ENCODE assay signal across 1 cellular context in the genomic region with DNA sequence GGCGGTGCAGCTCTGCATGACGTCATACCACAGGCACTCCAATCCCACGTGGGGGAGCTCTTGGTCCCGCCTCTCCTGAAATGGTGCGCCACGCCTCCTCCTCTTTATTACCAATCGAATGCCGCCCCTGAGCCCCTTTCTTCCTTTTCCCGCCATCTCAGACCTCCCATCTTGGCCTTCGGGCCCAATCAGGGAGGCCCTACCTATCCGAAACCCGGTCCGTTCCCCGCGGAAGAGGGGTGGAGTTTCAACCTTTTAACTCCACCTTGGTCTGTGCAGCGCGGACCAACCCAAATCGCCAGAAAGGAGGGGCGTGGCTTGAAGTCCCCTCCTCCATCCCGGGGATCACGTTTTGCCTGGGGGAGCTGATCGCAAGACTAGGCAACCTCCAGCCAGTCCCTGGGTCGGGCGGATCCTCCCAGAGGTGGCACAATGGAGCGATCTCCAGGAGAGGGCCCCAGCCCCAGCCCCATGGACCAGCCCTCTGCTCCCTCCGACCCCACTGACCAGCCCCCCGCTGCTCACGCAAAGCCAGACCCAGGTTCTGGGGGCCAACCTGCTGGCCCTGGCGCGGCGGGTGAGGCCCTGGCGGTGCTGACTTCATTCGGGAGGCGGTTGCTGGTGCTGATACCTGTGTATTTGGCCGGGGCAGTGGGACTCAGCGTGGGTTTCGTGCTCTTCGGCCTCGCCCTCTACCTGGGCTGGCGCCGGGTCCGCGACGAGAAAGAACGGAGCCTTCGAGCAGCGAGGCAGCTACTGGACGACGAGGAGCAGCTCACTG.
A peak's percentile ranks its signal among the peaks of the same experiment; 100 is the strongest.
TF ChIP-seq lines count a peak whose summit lies in the region.

A gene with protein sequence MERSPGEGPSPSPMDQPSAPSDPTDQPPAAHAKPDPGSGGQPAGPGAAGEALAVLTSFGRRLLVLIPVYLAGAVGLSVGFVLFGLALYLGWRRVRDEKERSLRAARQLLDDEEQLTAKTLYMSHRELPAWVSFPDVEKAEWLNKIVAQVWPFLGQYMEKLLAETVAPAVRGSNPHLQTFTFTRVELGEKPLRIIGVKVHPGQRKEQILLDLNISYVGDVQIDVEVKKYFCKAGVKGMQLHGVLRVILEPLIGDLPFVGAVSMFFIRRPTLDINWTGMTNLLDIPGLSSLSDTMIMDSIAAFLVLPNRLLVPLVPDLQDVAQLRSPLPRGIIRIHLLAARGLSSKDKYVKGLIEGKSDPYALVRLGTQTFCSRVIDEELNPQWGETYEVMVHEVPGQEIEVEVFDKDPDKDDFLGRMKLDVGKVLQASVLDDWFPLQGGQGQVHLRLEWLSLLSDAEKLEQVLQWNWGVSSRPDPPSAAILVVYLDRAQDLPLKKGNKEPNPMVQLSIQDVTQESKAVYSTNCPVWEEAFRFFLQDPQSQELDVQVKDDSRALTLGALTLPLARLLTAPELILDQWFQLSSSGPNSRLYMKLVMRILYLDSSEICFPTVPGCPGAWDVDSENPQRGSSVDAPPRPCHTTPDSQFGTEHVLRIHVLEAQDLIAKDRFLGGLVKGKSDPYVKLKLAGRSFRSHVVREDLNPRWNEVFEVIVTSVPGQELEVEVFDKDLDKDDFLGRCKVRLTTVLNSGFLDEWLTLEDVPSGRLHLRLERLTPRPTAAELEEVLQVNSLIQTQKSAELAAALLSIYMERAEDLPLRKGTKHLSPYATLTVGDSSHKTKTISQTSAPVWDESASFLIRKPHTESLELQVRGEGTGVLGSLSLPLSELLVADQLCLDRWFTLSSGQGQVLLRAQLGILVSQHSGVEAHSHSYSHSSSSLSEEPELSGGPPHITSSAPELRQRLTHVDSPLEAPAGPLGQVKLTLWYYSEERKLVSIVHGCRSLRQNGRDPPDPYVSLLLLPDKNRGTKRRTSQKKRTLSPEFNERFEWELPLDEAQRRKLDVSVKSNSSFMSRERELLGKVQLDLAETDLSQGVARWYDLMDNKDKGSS (plus strand): TSS at position 380 of the 781 bp plus-strand sequence. CDS start 53 bp downstream, at position 433.

TF ChIP-seq in WTC11, 78 proteins besides CTCF, POLR2A, EP300 and RAD21 (continued from another document):
- TF ChIP-seq, protein P1, sequence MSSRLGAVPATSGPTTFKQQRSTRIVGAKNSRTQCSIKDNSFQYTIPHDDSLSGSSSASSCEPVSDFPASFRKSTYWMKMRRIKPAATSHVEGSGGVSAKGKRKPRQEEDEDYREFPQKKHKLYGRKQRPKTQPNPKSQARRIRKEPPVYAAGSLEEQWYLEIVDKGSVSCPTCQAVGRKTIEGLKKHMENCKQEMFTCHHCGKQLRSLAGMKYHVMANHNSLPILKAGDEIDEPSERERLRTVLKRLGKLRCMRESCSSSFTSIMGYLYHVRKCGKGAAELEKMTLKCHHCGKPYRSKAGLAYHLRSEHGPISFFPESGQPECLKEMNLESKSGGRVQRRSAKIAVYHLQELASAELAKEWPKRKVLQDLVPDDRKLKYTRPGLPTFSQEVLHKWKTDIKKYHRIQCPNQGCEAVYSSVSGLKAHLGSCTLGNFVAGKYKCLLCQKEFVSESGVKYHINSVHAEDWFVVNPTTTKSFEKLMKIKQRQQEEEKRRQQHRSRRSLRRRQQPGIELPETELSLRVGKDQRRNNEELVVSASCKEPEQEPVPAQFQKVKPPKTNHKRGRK (CRISPR knock-in tag; IDR thresholded peaks at IDR 0.05; ENCODE audit: borderline replicate concordance): no peak
- TF ChIP-seq ZNF423 (CRISPR knock-in tag; IDR thresholded peaks at IDR 0.05) (no peak), ZNF219 (CRISPR knock-in tag; IDR thresholded peaks at IDR 0.05; ENCODE audit: borderline replicate concordance) (no peak), ZMAT4 (CRISPR knock-in tag; IDR thresholded peaks at IDR 0.05) (no peak), JUN (CRISPR knock-in tag; IDR thresholded peaks at IDR 0.05) (no peak), HMGA2 (CRISPR knock-in tag; IDR thresholded peaks at IDR 0.05) (0 out of 2 replicates have a peak, but pooled peaks have one; percentile 25), CDX4 (CRISPR knock-in tag; IDR thresholded peaks at IDR 0.05; ENCODE audit: borderline replicate concordance) (no peak), ZNF281 (CRISPR knock-in tag; IDR thresholded peaks at IDR 0.05) (no peak), SMAD3 (CRISPR knock-in tag; IDR thresholded peaks at IDR 0.05; ENCODE audit: borderline replicate concordance) (no peak), OVOL2 (CRISPR knock-in tag; IDR thresholded peaks at IDR 0.05; ENCODE audit: borderline replicate concordance) (no peak), ETV6 (CRISPR knock-in tag; IDR thresholded peaks at IDR 0.05) (peak; percentile 81), MXD4 (CRISPR knock-in tag; IDR thresholded peaks at IDR 0.05; ENCODE audit: borderline replicate concordance) (no peak), TP53 (CRISPR knock-in tag; IDR thresholded peaks at IDR 0.05) (no peak), KAT7 (CRISPR knock-in tag; IDR thresholded peaks at IDR 0.05; ENCODE audit: borderline replicate concordance) (0 out of 2 replicates have a peak, but pooled peaks have one; percentile 34), GRHL2 (CRISPR knock-in tag; IDR thresholded peaks at IDR 0.05; ENCODE audit: insufficient replicate concordance, severe bottlenecking) (no peak), ATF1 (CRISPR knock-in tag; IDR thresholded peaks at IDR 0.05) (no peak)
TF ChIP-seq in WTC11: peak in this region for 22.
